In the genomic region with DNA sequence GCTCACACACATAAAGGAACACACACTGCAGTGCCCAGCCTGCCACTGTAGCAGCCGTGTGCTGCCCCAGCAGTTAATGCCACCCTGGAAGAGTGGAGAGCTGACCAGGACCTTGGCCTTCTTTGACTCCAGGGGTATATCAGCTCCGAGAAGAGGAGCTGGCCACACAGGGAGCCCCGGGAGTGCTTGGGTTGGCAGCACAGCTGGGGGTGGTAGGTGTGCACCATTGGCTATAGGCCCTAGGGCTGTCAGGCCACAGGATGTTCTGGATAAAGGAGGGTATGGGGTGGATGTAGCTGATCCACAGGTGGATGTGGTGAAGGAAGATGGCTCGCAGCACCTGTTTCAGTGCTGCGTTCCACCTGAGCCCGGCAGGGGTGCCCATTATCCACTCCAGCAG, we compare ENCODE assay signal across 15 cellular contexts.
DNase-seq lines count a peak whose midpoint lies in the region; ATAC-seq and TF ChIP-seq lines count a peak whose summit lies in the region.
"Had no signal": no experiment of that assay in that cellular context is flagged by ENCODE, and none has a peak within 500 bp of the region (broad histone marks: within the 10 kb centered on the region; RNA-seq: fewer than 3 reads in every experiment).

No MANE protein-coding gene starts in this region.

- no peak overlapping the region for H3K9ac ChIP-seq in muscle layer of colon (ENCODE audit: low read length)
- H3K9ac ChIP-seq: BLaER1 treated with 17β-estradiol and CSF1 and Interleukin-3, amounts not matched to agents 10 nM and 100 nM; GM23248 had no signal

- H3K36me3 ChIP-seq in muscle layer of colon (ENCODE audit: insufficient read depth, low read length), result no peaks in the 10 kb centered on the region
- no peaks in the 10 kb centered on the region for H3K36me3 ChIP-seq in sigmoid colon
- H3K36me3 ChIP-seq: BLaER1 treated with 17β-estradiol and CSF1 and Interleukin-3, amounts not matched to agents 10 nM and 100 nM had no signal

- H3K27ac Mint-ChIP-seq in chondrocyte (ENCODE audit: unreplicated experiment), result no peak overlapping the region
- H3K27ac Mint-ChIP-seq in stimulated activated naive B cell treated with anti-CD40 and anti-IgM and Interleukin-4, amounts not matched to agents 10 μg/mL and 1 μg/mL and 100 μg/mL, for 72 hours, result no peak overlapping the region
- H3K27ac Mint-ChIP-seq: CD4-positive, CD25-positive, alpha-beta regulatory T cell had no signal

- H3K27me3 ChIP-seq in muscle layer of colon (ENCODE audit: control insufficient read depth in 1 of 2, insufficient read depth in 2 of 2, low read length in 2 of 2) (no peaks in the 10 kb centered on the region), sigmoid colon (no peaks in the 10 kb centered on the region)
- H3K27me3 ChIP-seq: BLaER1 treated with 17β-estradiol and CSF1 and Interleukin-3, amounts not matched to agents 10 nM and 100 nM had no signal

- DNase-seq in Right ventricle myocardium inferior (ENCODE audit: missing footprints) (peak; percentile 37), Right ventricle myocardium superior (no peak), chondrocyte (ENCODE audit: low spot score) (peak; percentile 52), sigmoid colon (no peak), kidney glomerular epithelial cell (lab: John Stamatoyannopoulos, UW) (no peak)
- DNase-seq in stimulated activated naive B cell treated with anti-CD40 and anti-IgM and Interleukin-4, amounts not matched to agents 10 μg/mL and 1 μg/mL and 100 μg/mL, for 72 hours, result no peak
- DNase-seq in activated T-cell treated with anti-CD3 and anti-CD28 coated beads, Interleukin-2, amount 50 U/mL, for 4 hours, result no peak
- DNase-seq: ACHN; Calu3; CD4-positive, CD25-positive, alpha-beta regulatory T cell; DMS 273 treated with DMSO at 0.1 percent for 48 hours; GM23248 had no signal

- H3K4me3 ChIP-seq in muscle layer of colon (ENCODE audit: low read depth in 1 of 2, low read length in 2 of 2) (no peak overlapping the region), sigmoid colon (no peak overlapping the region)
- H3K4me3 ChIP-seq: BLaER1 treated with 17β-estradiol and CSF1 and Interleukin-3, amounts not matched to agents 10 nM and 100 nM; GM23248 had no signal

- H3K4me1 ChIP-seq in muscle layer of colon (ENCODE audit: insufficient read depth, low read length) (peaks cover 11% of the 10 kb centered on the region), sigmoid colon (peaks cover 0 to 24% (median 21%) of the 10 kb centered on the region in 4 donors)
- H3K4me1 ChIP-seq: BLaER1 treated with 17β-estradiol and CSF1 and Interleukin-3, amounts not matched to agents 10 nM and 100 nM had no signal

- H3K9me3 ChIP-seq in muscle layer of colon (ENCODE audit: low read length), result no peaks in the 10 kb centered on the region
- H3K9me3 ChIP-seq in sigmoid colon, result no peaks in the 10 kb centered on the region

- no peak for TF ChIP-seq EP300 in sigmoid colon (IDR thresholded peaks at IDR 0.05)

- ATAC-seq in Right ventricle myocardium inferior (no peak), Right ventricle myocardium superior (ENCODE audit: poor library complexity) (no peak)
- no peak for ATAC-seq in stimulated activated naive B cell treated with anti-CD40 and anti-IgM and Interleukin-4, amounts not matched to agents 10 μg/mL and 1 μg/mL and 100 μg/mL, for 72 hours (replicated peaks)
- ATAC-seq in activated T-cell treated with anti-CD3 and anti-CD28 coated beads, Interleukin-2, amount 50 U/mL, for 4 hours, result no peak
- ATAC-seq: HCT116 had no signal

- no peaks in the 10 kb centered on the region for H3K4me1 Mint-ChIP-seq in chondrocyte (ENCODE audit: low read depth)
- no peaks in the 10 kb centered on the region for H3K4me1 Mint-ChIP-seq in stimulated activated naive B cell treated with anti-CD40 and anti-IgM and Interleukin-4, amounts not matched to agents 10 μg/mL and 1 μg/mL and 100 μg/mL, for 72 hours
- no peaks in the 10 kb centered on the region for H3K4me1 Mint-ChIP-seq in activated T-cell treated with anti-CD3 and anti-CD28 coated beads, Interleukin-2, amount 50 U/mL, for 4 hours (ENCODE audit: low read depth)
- H3K4me1 Mint-ChIP-seq: CD4-positive, CD25-positive, alpha-beta regulatory T cell had no signal

- H3K27ac ChIP-seq in muscle layer of colon (ENCODE audit: low read depth, low read length) (peak overlapping the region; percentile 44), sigmoid colon (peak overlapping the region in 3 of 4 donors; percentile 21 to 46 (median 36))
- H3K27ac ChIP-seq: BLaER1 treated with 17β-estradiol and CSF1 and Interleukin-3, amounts not matched to agents 10 nM and 100 nM; GM23248 had no signal

- 91 to 95% methylated on average over 6 of the region's 6 CpGs for WGBS in sigmoid colon, 2 donors

- H3K36me3 Mint-ChIP-seq in chondrocyte (ENCODE audit: low read depth), result peaks cover 3% of the 10 kb centered on the region
- no peaks in the 10 kb centered on the region for H3K36me3 Mint-ChIP-seq in stimulated activated naive B cell treated with anti-CD40 and anti-IgM and Interleukin-4, amounts not matched to agents 10 μg/mL and 1 μg/mL and 100 μg/mL, for 72 hours
- no peaks in the 10 kb centered on the region for H3K36me3 Mint-ChIP-seq in activated T-cell treated with anti-CD3 and anti-CD28 coated beads, Interleukin-2, amount 50 U/mL, for 4 hours (ENCODE audit: insufficient read depth)
- H3K36me3 Mint-ChIP-seq: CD4-positive, CD25-positive, alpha-beta regulatory T cell had no signal

- no peak overlapping the region for H3K4me3 Mint-ChIP-seq in chondrocyte (ENCODE audit: unreplicated experiment)
- no peak overlapping the region for H3K4me3 Mint-ChIP-seq in stimulated activated naive B cell treated with anti-CD40 and anti-IgM and Interleukin-4, amounts not matched to agents 10 μg/mL and 1 μg/mL and 100 μg/mL, for 72 hours
- H3K4me3 Mint-ChIP-seq in activated T-cell treated with anti-CD3 and anti-CD28 coated beads, Interleukin-2, amount 50 U/mL, for 4 hours, result no peak overlapping the region
- H3K4me3 Mint-ChIP-seq: CD4-positive, CD25-positive, alpha-beta regulatory T cell had no signal

- H3K27me3 Mint-ChIP-seq in chondrocyte (ENCODE audit: low read depth), result no peaks in the 10 kb centered on the region
- peaks cover 2 to 3% of the 10 kb centered on the region in 2 donors for H3K27me3 Mint-ChIP-seq in stimulated activated naive B cell treated with anti-CD40 and anti-IgM and Interleukin-4, amounts not matched to agents 10 μg/mL and 1 μg/mL and 100 μg/mL, for 72 hours
- no peaks in the 10 kb centered on the region for H3K27me3 Mint-ChIP-seq in activated T-cell treated with anti-CD3 and anti-CD28 coated beads, Interleukin-2, amount 50 U/mL, for 4 hours (ENCODE audit: low read depth)
- H3K27me3 Mint-ChIP-seq: CD4-positive, CD25-positive, alpha-beta regulatory T cell had no signal

- TF ChIP-seq POLR2A in sigmoid colon (IDR thresholded peaks at IDR 0.05), result no peak

- peaks cover 15% of the 10 kb centered on the region for H3K9me3 Mint-ChIP-seq in chondrocyte (ENCODE audit: low read depth)
- peaks cover 7% of the 10 kb centered on the region in 2 donors for H3K9me3 Mint-ChIP-seq in stimulated activated naive B cell treated with anti-CD40 and anti-IgM and Interleukin-4, amounts not matched to agents 10 μg/mL and 1 μg/mL and 100 μg/mL, for 72 hours
- H3K9me3 Mint-ChIP-seq in activated T-cell treated with anti-CD3 and anti-CD28 coated beads, Interleukin-2, amount 50 U/mL, for 4 hours, result no peaks in the 10 kb centered on the region

- TF ChIP-seq CTCF in chondrocyte (IDR thresholded peaks at IDR 0.05) (no peak), sigmoid colon (IDR thresholded peaks at IDR 0.05) (no peak)

- intact Hi-C loops in Right ventricle myocardium inferior (cut with DNase I), result loop anchor here (10.0 kb wide), 1 partner anchor 416 kb away; no protein-coding TSS in a partner anchor
- intact Hi-C loops in Right ventricle myocardium superior (cut with DNase I), result no loop called here
- intact Hi-C loops in sigmoid colon (cut with DNase I), result no loop called here

Comparison
In these comparisons a context has a peak if more than half of its experiments do, and no peak if none do; other contexts are left out.
1. DNase-seq: peak in Right ventricle myocardium inferior (single experiment) and chondrocyte (single experiment); none in Right ventricle myocardium superior (single experiment), sigmoid colon (single experiment), stimulated activated naive B cell treated with anti-CD40 and anti-IgM and Interleukin-4, amounts not matched to agents 10 μg/mL and 1 μg/mL and 100 μg/mL, for 72 hours (single experiment), kidney glomerular epithelial cell (single experiment) and activated T-cell treated with anti-CD3 and anti-CD28 coated beads, Interleukin-2, amount 50 U/mL, for 4 hours (single experiment).